16 cellular contexts compared by ENCODE assay signal in genomic region chr4:185352741-185353140, GRCh38.
"Had no signal": no experiment of that assay in that cellular context is flagged by ENCODE, and none has a peak within 500 bp of the region (broad histone marks: within the 10 kb centered on the region; RNA-seq: fewer than 3 reads in every experiment).

No MANE protein-coding gene starts in this region.

- H3K9ac ChIP-seq: parathyroid adenoma had no signal

- FAIRE-seq: astrocyte, endometrium had no signal

- ATAC-seq: activated CD8-positive, alpha-beta T cell treated with anti-CD3 and anti-CD28 coated beads for 36 hours; left cardiac atrium; natural killer cell treated with Interleukin-12 subunit alpha and Interleukin-12 subunit beta and Interleukin-15 and Interleukin-18, amount 100 ng/mL, for 72 hours; stimulated activated naive CD8-positive, alpha-beta T cell treated with anti-CD3 and anti-CD28 coated beads, Interleukin-15, amount 100 ng/mL, for 72 hours had no signal

- H3K9me3 Mint-ChIP-seq: activated CD8-positive, alpha-beta T cell treated with anti-CD3 and anti-CD28 coated beads for 36 hours; activated T-helper 1 cell treated with anti-CD3 and anti-CD28 coated beads, Interleukin-12 subunit alpha, Interleukin-12 subunit beta, Interleukin-2, Interleukin-4 antibody, amounts not matched to agents 30 ng/mL and 10 ng/mL and 1 ng/mL, durations not matched to agents 14 hours and 24 hours and 36 hours; natural killer cell treated with Interleukin-12 subunit alpha and Interleukin-12 subunit beta and Interleukin-15 and Interleukin-18, amount 100 ng/mL, for 72 hours; stimulated activated naive CD8-positive, alpha-beta T cell treated with anti-CD3 and anti-CD28 coated beads, Interleukin-15, amount 100 ng/mL, for 72 hours had no signal

- H3K27me3 ChIP-seq: esophagus squamous epithelium, testis had no signal

- H3K27ac Mint-ChIP-seq: activated CD8-positive, alpha-beta T cell treated with anti-CD3 and anti-CD28 coated beads for 36 hours; natural killer cell treated with Interleukin-12 subunit alpha and Interleukin-12 subunit beta and Interleukin-15 and Interleukin-18, amount 100 ng/mL, for 72 hours had no signal

- H3K4me1 ChIP-seq: esophagus squamous epithelium, parathyroid adenoma, testis had no signal

- H3K9me3 ChIP-seq: esophagus squamous epithelium, testis had no signal

- DNase-seq: activated CD8-positive, alpha-beta memory T cell treated with anti-CD3 and anti-CD28 coated beads, Interleukin-2, amount 50 U/mL, for 48 hours; activated CD8-positive, alpha-beta T cell treated with anti-CD3 and anti-CD28 coated beads for 36 hours; activated naive CD4-positive, alpha-beta T cell treated with Interleukin-2 at 50 U/mL for 16 hours; esophagus squamous epithelium; foreskin fibroblast; head of caudate nucleus; left cardiac atrium; stimulated activated CD4-positive, alpha-beta T cell treated with anti-CD3 and anti-CD28 coated beads, Interleukin-4, amount 100 ng/mL, for 24 hours; stimulated activated naive CD8-positive, alpha-beta T cell treated with anti-CD3 and anti-CD28 coated beads, Interleukin-15, amount 100 ng/mL, for 72 hours; testis had no signal

- H2AFZ ChIP-seq: parathyroid adenoma had no signal

- H3K4me3 ChIP-seq: esophagus squamous epithelium, lung, testis had no signal

- H3K4me1 Mint-ChIP-seq: stimulated activated naive CD8-positive, alpha-beta T cell treated with anti-CD3 and anti-CD28 coated beads, Interleukin-15, amount 100 ng/mL, for 72 hours had no signal

- H3K4me3 Mint-ChIP-seq: activated CD8-positive, alpha-beta T cell treated with anti-CD3 and anti-CD28 coated beads for 36 hours; activated T-helper 1 cell treated with anti-CD3 and anti-CD28 coated beads, Interleukin-12 subunit alpha, Interleukin-12 subunit beta, Interleukin-2, Interleukin-4 antibody, amounts not matched to agents 30 ng/mL and 10 ng/mL and 1 ng/mL, durations not matched to agents 14 hours and 24 hours and 36 hours; natural killer cell treated with Interleukin-12 subunit alpha and Interleukin-12 subunit beta and Interleukin-15 and Interleukin-18, amount 100 ng/mL, for 72 hours; stimulated activated naive CD8-positive, alpha-beta T cell treated with anti-CD3 and anti-CD28 coated beads, Interleukin-15, amount 100 ng/mL, for 72 hours had no signal

- H3K27ac ChIP-seq: esophagus squamous epithelium, parathyroid adenoma, testis had no signal

- H3K79me2 ChIP-seq: parathyroid adenoma had no signal

- H3K27me3 Mint-ChIP-seq: activated CD8-positive, alpha-beta T cell treated with anti-CD3 and anti-CD28 coated beads for 36 hours; natural killer cell treated with Interleukin-12 subunit alpha and Interleukin-12 subunit beta and Interleukin-15 and Interleukin-18, amount 100 ng/mL, for 72 hours; stimulated activated naive CD8-positive, alpha-beta T cell treated with anti-CD3 and anti-CD28 coated beads, Interleukin-15, amount 100 ng/mL, for 72 hours had no signal
